Comparison of ENCODE assay signal across 18 cellular contexts in genomic region chr1:10575616-10576015, GRCh38.
DNase-seq lines count a peak whose midpoint lies in the region; ATAC-seq and TF ChIP-seq lines count a peak whose summit lies in the region.
"Had no signal": no experiment of that assay in that cellular context is flagged by ENCODE, and none has a peak within 500 bp of the region (broad histone marks: within the 10 kb centered on the region; RNA-seq: fewer than 3 reads in every experiment).

No MANE protein-coding gene starts in this region.

- POLR2A ChIA-PET in A673 (lab: Charles Lee; ENCODE audit: low non-redundant PET), result no interaction called here

- H3K4me3 Mint-ChIP-seq in HFFc6, result peak overlapping the region; percentile 75
- H3K4me3 Mint-ChIP-seq in CD14-positive monocyte, result no peak overlapping the region
- H3K4me3 Mint-ChIP-seq: endodermal cell, H9 had no signal

- no TSS peak for BruUV-seq in A673 (replicated peaks; lab: Mats Ljungman, UMichigan)

- H3K36me3 Mint-ChIP-seq in HFFc6 (ENCODE audit: low read depth) (peaks cover 22% of the 10 kb centered on the region), CD14-positive monocyte (peaks cover 14 to 30% of the 10 kb centered on the region in 2 donors)

- H3K4me1 ChIP-seq in A673 (ENCODE audit: insufficient read depth, low read length, poor library complexity, severe bottlenecking) (no peaks in the 10 kb centered on the region), adipocyte (ENCODE audit: control insufficient read depth, insufficient read depth, low read length) (no peaks in the 10 kb centered on the region), foreskin keratinocyte (peaks cover 14% of the 10 kb centered on the region)
- H3K4me1 ChIP-seq: parathyroid adenoma, upper lobe of right lung had no signal

- TF ChIP-seq CTCF in A673 (conservative IDR thresholded peaks at IDR 0.05; ENCODE audit: low read depth, low read length) (no peak), HFFc6 (IDR thresholded peaks at IDR 0.05) (no peak), foreskin keratinocyte (conservative IDR thresholded peaks at IDR 0.05) (no peak), CD14-positive monocyte (IDR thresholded peaks at IDR 0.05) (no peak)

- H3K4me3 ChIP-seq in A673 (ENCODE audit: low read depth, low read length, poor library complexity, severe bottlenecking), result no peak overlapping the region
- H3K4me3 ChIP-seq in adipocyte (ENCODE audit: low read length), result no peak overlapping the region
- H3K4me3 ChIP-seq: SK-N-MC, upper lobe of right lung had no signal

- intact Hi-C loops in A673 (cut with micrococcal nuclease; ENCODE audit: unreplicated experiment) (no loop called here), CD14-positive monocyte (cut with micrococcal nuclease) (no loop called here)

- peaks cover 48% of the 10 kb centered on the region for H3K4me1 Mint-ChIP-seq in HFFc6 (ENCODE audit: low read depth)
- H3K4me1 Mint-ChIP-seq in CD14-positive monocyte, result no peaks in the 10 kb centered on the region

- H3K27ac ChIP-seq in A673 (ENCODE audit: low read depth, low read length, poor library complexity, severe bottlenecking) (no peak overlapping the region), foreskin keratinocyte (no peak overlapping the region)
- H3K27ac ChIP-seq: parathyroid adenoma, SK-N-MC, upper lobe of right lung had no signal

- no peaks in the 10 kb centered on the region for H3K36me3 ChIP-seq in A673 (ENCODE audit: insufficient read depth, low read length, poor library complexity, severe bottlenecking)
- peaks cover 8% of the 10 kb centered on the region for H3K36me3 ChIP-seq in adipocyte (ENCODE audit: control insufficient read depth, insufficient read depth, low read length, severe bottlenecking)
- H3K36me3 ChIP-seq: upper lobe of right lung had no signal

- H3K27me3 ChIP-seq in A673 (replicated peaks; ENCODE audit: insufficient read depth, low read depth, low read length, poor library complexity) (no peaks in the 10 kb centered on the region), adipocyte (replicated peaks; ENCODE audit: control insufficient read depth, insufficient read depth, low read length) (no peaks in the 10 kb centered on the region), foreskin keratinocyte (no peaks in the 10 kb centered on the region)
- H3K27me3 ChIP-seq: upper lobe of right lung had no signal

- H3K9me3 ChIP-seq in A673 (ENCODE audit: low read depth, low read length, poor library complexity, severe bottlenecking), result no peaks in the 10 kb centered on the region
- H3K9me3 ChIP-seq in adipocyte (ENCODE audit: control insufficient read depth, low read length), result no peaks in the 10 kb centered on the region
- H3K9me3 ChIP-seq: upper lobe of right lung had no signal

- H3K9me3 Mint-ChIP-seq in HFFc6, result no peaks in the 10 kb centered on the region; the same call in none of the 2 replicates
- peaks cover 3 to 11% (median 9%) of the 10 kb centered on the region in 7 donors for H3K9me3 Mint-ChIP-seq in CD14-positive monocyte
- H3K9me3 Mint-ChIP-seq: H9 had no signal

- CTCF ChIA-PET in A673 (lab: Charles Lee), result no interaction called here

- H3K27ac Mint-ChIP-seq in HFFc6 (peak overlapping the region; percentile 84), CD14-positive monocyte (no peak overlapping the region)
- H3K27ac Mint-ChIP-seq: endodermal cell, H9 had no signal

- H3K27me3 Mint-ChIP-seq in HFFc6 (ENCODE audit: insufficient read depth), result no peaks in the 10 kb centered on the region; the same call in 1 of the 2 replicates
- peaks cover 0 to 1% (median 0%) of the 10 kb centered on the region in 3 donors for H3K27me3 Mint-ChIP-seq in CD14-positive monocyte (ENCODE audit: low read depth in 3 of 3)

- ATAC-seq in foreskin keratinocyte (peak; percentile 46), GM18907 (IDR thresholded peaks at IDR 0.05; ENCODE audit: unreplicated experiment) (no peak), HG02852 (IDR thresholded peaks at IDR 0.05; ENCODE audit: unreplicated experiment) (no peak)
- ATAC-seq: activated CD4-positive, CD25-positive, alpha-beta regulatory T cell treated with anti-CD3 and anti-CD28 coated beads, Interleukin-2, amount 50 U/mL, for 24 hours; upper lobe of right lung had no signal

- no peak overlapping the region for H3K9ac ChIP-seq in adipocyte (ENCODE audit: low read length)
- H3K9ac ChIP-seq: parathyroid adenoma had no signal

- DNase-seq in A673 (ENCODE audit: low spot score), result peak; percentile 14
- peak; percentile 61 for DNase-seq in HFFc6
- peak; percentile 54 for DNase-seq in adipocyte (ENCODE audit: low read depth)
- DNase-seq in foreskin keratinocyte, result peak; percentile 28 to 69
- no peak for DNase-seq in retina
- no peak for DNase-seq in CD14-positive monocyte (ENCODE audit: low spot score)
- DNase-seq: activated T-cell treated with anti-CD3 and anti-CD28 coated beads, Interleukin-2, amount 50 U/mL, for 48 hours; anterior cingulate cortex; endodermal cell; GDM1; H9; NCI-H748 treated with DMSO at 0.1 percent for 48 hours; upper lobe of right lung had no signal

Comparison
In these comparisons a context has a peak if more than half of its experiments do, and no peak if none do; other contexts are left out.
1. DNase-seq: peak in A673 (single experiment), HFFc6 (single experiment), adipocyte (single experiment) and foreskin keratinocyte (2 of 2); none in retina (single experiment) and CD14-positive monocyte (single experiment).